ENCODE assay signal across 18 cellular contexts in the genomic region with DNA sequence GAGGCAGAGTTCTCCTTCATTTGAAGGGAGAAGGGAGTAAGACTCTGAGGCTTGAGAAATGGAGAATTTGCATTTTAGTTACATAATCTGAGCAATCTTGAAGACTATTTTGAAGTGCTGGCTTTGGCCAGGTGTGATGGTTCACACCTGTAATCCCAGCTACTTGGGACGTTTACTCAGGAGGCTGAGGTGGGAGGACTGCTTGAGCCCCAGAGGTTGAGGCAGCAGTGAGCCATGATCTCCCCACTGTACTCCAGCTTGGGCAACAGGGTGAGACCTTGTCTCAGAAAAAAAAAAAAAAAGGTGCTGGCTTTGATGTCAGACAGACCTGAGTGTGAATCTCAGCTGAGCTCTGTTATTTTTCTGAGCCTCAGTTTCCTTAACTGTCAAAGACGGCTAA. TPM values are rescaled to one million over a fixed set of nuclear protein-coding genes. Genes with fewer than 3 reads are reported as not detected.
DNase-seq lines count a peak whose midpoint lies in the region; ATAC-seq and TF ChIP-seq lines count a peak whose summit lies in the region.
"Had no signal": no experiment of that assay in that cellular context is flagged by ENCODE, and none has a peak within 500 bp of the region (broad histone marks: within the 10 kb centered on the region; RNA-seq: fewer than 3 reads in every experiment).

No MANE protein-coding gene starts in this region.

- H3K9ac ChIP-seq in colonic mucosa (ENCODE audit: low read depth in 2 of 2, low read length in 2 of 2): peak overlapping the region in 1 of 2 donors; percentile 7

- H3K27me3 ChIP-seq in colonic mucosa (no peaks in the 10 kb centered on the region), thymus (ENCODE audit: control insufficient read depth, insufficient read depth) (no peaks in the 10 kb centered on the region)

- no peak for TF ChIP-seq CTCF in colonic mucosa (IDR thresholded peaks at IDR 0.05)

- intact Hi-C loops in activated CD4-positive, alpha-beta T cell treated with anti-CD3 and anti-CD28 coated beads, Interleukin-2, amount 10 ng/mL, durations not matched to agents 24 days and 14 days (cut with micrococcal nuclease): no loop called here
- intact Hi-C loops in colonic mucosa (cut with DNase I): loop anchor here (5.0 kb wide), 1 partner anchor 37 kb away; a partner anchor contains a TSS

- ATAC-seq in naive thymus-derived CD8-positive, alpha-beta T cell: no peak
- ATAC-seq in GM18517 (IDR thresholded peaks at IDR 0.05; ENCODE audit: unreplicated experiment): no peak

- no peaks in the 10 kb centered on the region for H3K36me3 ChIP-seq in colonic mucosa
- no peaks in the 10 kb centered on the region for H3K36me3 ChIP-seq in thymus (ENCODE audit: control insufficient read depth, insufficient read depth)

- no peaks in the 10 kb centered on the region for H3K9me3 Mint-ChIP-seq in activated CD4-positive, alpha-beta T cell treated with anti-CD3 and anti-CD28 coated beads, Interleukin-2, amount 10 ng/mL, durations not matched to agents 24 days and 14 days
- H3K9me3 Mint-ChIP-seq in naive thymus-derived CD8-positive, alpha-beta T cell: no peaks in the 10 kb centered on the region
- H3K9me3 Mint-ChIP-seq: activated naive CD8-positive, alpha-beta T cell treated with anti-CD3 and anti-CD28 coated beads for 36 hours had no signal

- no peak overlapping the region for H3K4me3 ChIP-seq in colonic mucosa
- H3K4me3 ChIP-seq in thymus (ENCODE audit: low read length): peak overlapping the region; percentile 80

- H3K4me1 ChIP-seq in colonic mucosa (peaks cover 44% of the 10 kb centered on the region), thymus (ENCODE audit: control insufficient read depth, insufficient read depth, low read length) (peaks cover 64% of the 10 kb centered on the region)

- POLR2A ChIA-PET in naive thymus-derived CD8-positive, alpha-beta T cell (lab: Charles Lee): interaction anchor here (1.1 to 1.6 kb wide), 2 partner anchors 9 to 50 kb away, joined by 3 read pairs; no protein-coding TSS in a partner anchor

- 60% methylated on average over 2 of the region's 2 CpGs for WGBS in thymus

- H3K27me3 Mint-ChIP-seq in activated CD4-positive, alpha-beta T cell treated with anti-CD3 and anti-CD28 coated beads, Interleukin-2, amount 10 ng/mL, durations not matched to agents 24 days and 14 days: no peaks in the 10 kb centered on the region
- H3K27me3 Mint-ChIP-seq in naive thymus-derived CD8-positive, alpha-beta T cell: no peaks in the 10 kb centered on the region
- H3K27me3 Mint-ChIP-seq: activated naive CD8-positive, alpha-beta T cell treated with anti-CD3 and anti-CD28 coated beads for 36 hours had no signal

- H3K27ac ChIP-seq in colonic mucosa (peak overlapping the region; percentile 97), thymus (ENCODE audit: low read depth) (no peak overlapping the region)

- no peak for DNase-seq in activated CD4-positive, alpha-beta T cell treated with anti-CD3 and anti-CD28 coated beads, Interleukin-2, amount 10 ng/mL, durations not matched to agents 24 days and 14 days
- no peak for DNase-seq in activated CD4-positive, alpha-beta T cell treated with anti-CD3 and anti-CD28 coated beads, Interleukin-2, amount 50 U/mL, for 1 hour
- no peak for DNase-seq in colonic mucosa
- no peak for DNase-seq in naive thymus-derived CD8-positive, alpha-beta T cell
- no peak for DNase-seq in DMS 273 treated with DMSO at 0.1 percent for 48 hours (lab: John Stamatoyannopoulos, UW)
- no peak for DNase-seq in stimulated activated CD4-positive, alpha-beta T cell treated with anti-CD3 and anti-CD28 coated beads, Interleukin-1b, Interleukin-23, amount 100 ng/mL, for 48 hours
- DNase-seq: 8988T; activated naive CD8-positive, alpha-beta T cell treated with anti-CD3 and anti-CD28 coated beads for 36 hours; Caco-2; NK-92 treated with Interleukin-12 subunit alpha and Interleukin-12 subunit beta, amount 100 ng/mL, for 24 hours; retina; stimulated activated naive CD4-positive, alpha-beta T cell treated with Interleukin-2 at 50 U/mL for 16 hours had no signal

- H3K36me3 Mint-ChIP-seq in activated CD4-positive, alpha-beta T cell treated with anti-CD3 and anti-CD28 coated beads, Interleukin-2, amount 10 ng/mL, durations not matched to agents 24 days and 14 days (ENCODE audit: low read depth): no peaks in the 10 kb centered on the region
- no peaks in the 10 kb centered on the region for H3K36me3 Mint-ChIP-seq in naive thymus-derived CD8-positive, alpha-beta T cell
- H3K36me3 Mint-ChIP-seq: activated naive CD8-positive, alpha-beta T cell treated with anti-CD3 and anti-CD28 coated beads for 36 hours had no signal

- H3K9me3 ChIP-seq in colonic mucosa (no peaks in the 10 kb centered on the region), thymus (ENCODE audit: control insufficient read depth) (no peaks in the 10 kb centered on the region)
- H3K9me3 ChIP-seq: Caco-2 had no signal

- peaks cover 70% of the 10 kb centered on the region for H3K4me1 Mint-ChIP-seq in activated CD4-positive, alpha-beta T cell treated with anti-CD3 and anti-CD28 coated beads, Interleukin-2, amount 10 ng/mL, durations not matched to agents 24 days and 14 days
- peaks cover 46 to 90% (median 84%) of the 10 kb centered on the region in 4 donors for H3K4me1 Mint-ChIP-seq in naive thymus-derived CD8-positive, alpha-beta T cell

- peak overlapping the region; percentile 58 for H3K27ac Mint-ChIP-seq in activated CD4-positive, alpha-beta T cell treated with anti-CD3 and anti-CD28 coated beads, Interleukin-2, amount 10 ng/mL, durations not matched to agents 24 days and 14 days
- H3K27ac Mint-ChIP-seq in naive thymus-derived CD8-positive, alpha-beta T cell: peak overlapping the region in 7 of 10 donors; percentile 46 to 97 (median 90)
- H3K27ac Mint-ChIP-seq: activated naive CD8-positive, alpha-beta T cell treated with anti-CD3 and anti-CD28 coated beads for 36 hours had no signal

- no peak overlapping the region for H3K4me3 Mint-ChIP-seq in activated CD4-positive, alpha-beta T cell treated with anti-CD3 and anti-CD28 coated beads, Interleukin-2, amount 10 ng/mL, durations not matched to agents 24 days and 14 days
- H3K4me3 Mint-ChIP-seq in naive thymus-derived CD8-positive, alpha-beta T cell: peak overlapping the region in 4 of 10 donors; percentile 18 to 61 (median 40)
- H3K4me3 Mint-ChIP-seq: activated naive CD8-positive, alpha-beta T cell treated with anti-CD3 and anti-CD28 coated beads for 36 hours had no signal

RNA-seq across cellular contexts. Expression of a gene that starts 12.4 kb away (rescaled TPM):
- total RNA-seq in activated CD4-positive, alpha-beta T cell treated with anti-CD3 and anti-CD28 coated beads, Interleukin-2, amount 10 ng/mL, durations not matched to agents 24 days and 14 days: 0.58 and 0.64 TPM in 2 replicates
- under 1 TPM in 1 of 2 donors, not detected in 1; 0.30 TPM for total RNA-seq in colonic mucosa
- total RNA-seq in naive thymus-derived CD8-positive, alpha-beta T cell: 1 to 10 TPM; 1.9 to 2.0 TPM
- polyA plus RNA-seq in naive thymus-derived CD8-positive, alpha-beta T cell: 1 to 10 TPM in 2 of 3 donors, under 1 TPM in 1; 0.30 to 1.3 (median 1.2) TPM
- 26.6 TPM for polyA plus RNA-seq in thymus
- total RNA-seq: Caco-2, SK-MEL-5 had no signal

RNA-seq across cellular contexts. Expression of a gene that starts 35.8 kb away (rescaled TPM):
- 85.0 and 85.1 TPM in 2 replicates for total RNA-seq in activated CD4-positive, alpha-beta T cell treated with anti-CD3 and anti-CD28 coated beads, Interleukin-2, amount 10 ng/mL, durations not matched to agents 24 days and 14 days
- total RNA-seq in colonic mucosa: 10 to 100 TPM; 29.1 to 54.7 TPM
- total RNA-seq in naive thymus-derived CD8-positive, alpha-beta T cell: 10 to 100 TPM; 75.4 to 79.1 TPM
- 100 to 1,000 TPM; 108 to 297 (median 154) TPM for polyA plus RNA-seq in naive thymus-derived CD8-positive, alpha-beta T cell
- polyA plus RNA-seq in thymus: 338 TPM

RNA-seq across cellular contexts. Expression of a gene that starts 51.9 kb away (rescaled TPM):
- total RNA-seq in activated CD4-positive, alpha-beta T cell treated with anti-CD3 and anti-CD28 coated beads, Interleukin-2, amount 10 ng/mL, durations not matched to agents 24 days and 14 days: not detected in 2 replicates
- not detected for total RNA-seq in colonic mucosa
- not detected for total RNA-seq in naive thymus-derived CD8-positive, alpha-beta T cell
- not detected for polyA plus RNA-seq in naive thymus-derived CD8-positive, alpha-beta T cell
- 0.09 TPM for polyA plus RNA-seq in thymus
- total RNA-seq: activated naive CD8-positive, alpha-beta T cell treated with anti-CD3 and anti-CD28 coated beads for 36 hours; fibroblast of lung; mesenteric fat pad; SK-MEL-5 had no signal
- polyA plus RNA-seq: fibroblast of lung had no signal

RNA-seq across cellular contexts. Expression of a gene that starts 56.3 kb away (rescaled TPM):
- not detected in 2 replicates for total RNA-seq in activated CD4-positive, alpha-beta T cell treated with anti-CD3 and anti-CD28 coated beads, Interleukin-2, amount 10 ng/mL, durations not matched to agents 24 days and 14 days
- not detected for total RNA-seq in colonic mucosa
- total RNA-seq in naive thymus-derived CD8-positive, alpha-beta T cell: not detected
- not detected for polyA plus RNA-seq in naive thymus-derived CD8-positive, alpha-beta T cell
- 0.14 TPM for polyA plus RNA-seq in thymus
- total RNA-seq: activated naive CD8-positive, alpha-beta T cell treated with anti-CD3 and anti-CD28 coated beads for 36 hours; Caco-2; fibroblast of lung; H1; mesenteric fat pad; SK-MEL-5 had no signal
- polyA plus RNA-seq: fibroblast of lung, H1 had no signal
